Comparison of ENCODE assay signal across 18 cellular contexts in genomic region chr17:34133350-34133749, GRCh38.
DNase-seq lines count a peak whose midpoint lies in the region; ATAC-seq and TF ChIP-seq lines count a peak whose summit lies in the region.
"Had no signal": no experiment of that assay in that cellular context is flagged by ENCODE, and none has a peak within 500 bp of the region (broad histone marks: within the 10 kb centered on the region; RNA-seq: fewer than 3 reads in every experiment).

No MANE protein-coding gene starts in this region.

- H3K4me3 ChIP-seq in left ventricle myocardium inferior (no peak overlapping the region), prostate gland (no peak overlapping the region)
- H3K4me3 ChIP-seq: SK-N-MC had no signal

- H3K27me3 ChIP-seq in left ventricle myocardium inferior (ENCODE audit: low read depth) (peaks cover 21% of the 10 kb centered on the region), prostate gland (replicated peaks; ENCODE audit: insufficient read depth) (no peaks in the 10 kb centered on the region)

- H3K27ac ChIP-seq in left ventricle myocardium inferior (replicated peaks) = no peak overlapping the region
- no peak overlapping the region for H3K27ac ChIP-seq in prostate gland
- H3K27ac ChIP-seq: SK-N-MC had no signal

- TF ChIP-seq POLR2A in prostate gland (IDR thresholded peaks at IDR 0.05) = no peak

- peaks cover 17% of the 10 kb centered on the region for H3K4me1 ChIP-seq in left ventricle myocardium inferior
- no peaks in the 10 kb centered on the region for H3K4me1 ChIP-seq in prostate gland (replicated peaks)

- intact Hi-C loops in left ventricle myocardium inferior (cut with micrococcal nuclease) (no loop called here), prostate gland (cut with DNase I) (no loop called here)

- no peak for TF ChIP-seq CTCF in left ventricle myocardium inferior (IDR thresholded peaks at IDR 0.05; ENCODE audit: borderline replicate concordance)
- no peak for TF ChIP-seq CTCF in prostate gland (IDR thresholded peaks at IDR 0.05)

- H3K9me3 ChIP-seq in left ventricle myocardium inferior (replicated peaks) = no peaks in the 10 kb centered on the region
- no peaks in the 10 kb centered on the region for H3K9me3 ChIP-seq in prostate gland

- WGBS in prostate gland = 15% methylated on average over 2 of the region's 2 CpGs

- DNase-seq in DMS79 treated with DMSO at 0.1 percent for 48 hours (lab: John Stamatoyannopoulos, UW) (peak; percentile 41), cerebellum (ENCODE audit: low spot score) (peak; percentile 78), left ventricle myocardium inferior (peak; percentile 70), prostate gland (ENCODE audit: low spot score) (peak; percentile 77), NCI-H510A (lab: John Stamatoyannopoulos, UW) (no peak)
- DNase-seq: ACHN; GDM1; MM.1S; NCI-H1092 treated with DMSO at 0.1 percent for 48 hours; NCI-H2081; NCI-H2171 treated with DMSO at 0.1 percent for 48 hours; NCI-H446; NK-92 treated with Interleukin-12 subunit alpha and Interleukin-12 subunit beta, amount 100 ng/mL, for 24 hours; SHP77 had no signal

- no peak for ATAC-seq in HG03442 (IDR thresholded peaks at IDR 0.05; ENCODE audit: unreplicated experiment)
- ATAC-seq in activated CD4-positive, CD25-positive, alpha-beta regulatory T cell treated with anti-CD3 and anti-CD28 coated beads, Interleukin-2, amount 50 U/mL, for 24 hours = no peak
- ATAC-seq: HCT116 had no signal

- H3K36me3 ChIP-seq in left ventricle myocardium inferior (no peaks in the 10 kb centered on the region), prostate gland (no peaks in the 10 kb centered on the region)
